19 cellular contexts compared by ENCODE assay signal in the genomic region with DNA sequence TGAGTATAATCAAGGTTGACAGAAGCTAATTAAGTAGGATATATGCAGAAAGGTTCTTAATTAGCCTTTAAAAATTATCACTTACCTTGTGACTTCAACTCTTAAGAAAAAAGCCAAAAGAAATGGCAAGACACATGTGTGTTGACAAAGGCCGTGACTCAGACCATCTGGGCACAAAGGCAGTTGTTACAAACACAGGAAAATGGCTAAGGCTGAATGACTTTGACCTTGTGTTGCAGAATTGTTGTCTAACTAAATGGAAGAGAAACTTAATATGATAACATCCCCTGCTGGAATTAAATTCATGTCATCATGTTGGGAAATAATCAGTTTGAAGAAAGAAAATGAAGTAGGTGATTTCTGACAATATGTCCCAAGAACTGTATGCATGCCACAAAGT.
DNase-seq lines count a peak whose midpoint lies in the region; ATAC-seq and TF ChIP-seq lines count a peak whose summit lies in the region.
"Had no signal": no experiment of that assay in that cellular context is flagged by ENCODE, and none has a peak within 500 bp of the region (broad histone marks: within the 10 kb centered on the region; RNA-seq: fewer than 3 reads in every experiment).

No MANE protein-coding gene starts in this region.

- TF ChIP-seq CTCF in AG10803 (conservative IDR thresholded peaks at IDR 0.05; ENCODE audit: low read length) (no peak), fibroblast of villous mesenchyme (IDR thresholded peaks at IDR 0.05; ENCODE audit: insufficient read depth, low read depth, low read length) (no peak), prostate gland (IDR thresholded peaks at IDR 0.05) (no peak)

- no peak overlapping the region for H2AFZ ChIP-seq in GM23248
- H2AFZ ChIP-seq: PC-9 had no signal

- TF ChIP-seq POLR2A in prostate gland (IDR thresholded peaks at IDR 0.05) = no peak

- H3K27me3 ChIP-seq in GM23248 (replicated peaks; ENCODE audit: insufficient read depth) (no peaks in the 10 kb centered on the region), prostate gland (replicated peaks; ENCODE audit: insufficient read depth) (no peaks in the 10 kb centered on the region)

- peak overlapping the region; percentile 51 for H3K27ac ChIP-seq in GM23248
- H3K27ac ChIP-seq in prostate gland = no peak overlapping the region
- H3K27ac ChIP-seq: PC-9 had no signal

- DNase-seq in AG10803 (ENCODE audit: low read depth) (peak; percentile 71), GM23248 (peak; percentile 89), RKO (ENCODE audit: low spot score) (peak; percentile 29), fibroblast of villous mesenchyme (ENCODE audit: low read depth) (peak; percentile 60), CD1c-positive myeloid dendritic cell (ENCODE audit: extremely low spot score) (no peak), prostate gland (ENCODE audit: low spot score) (no peak)
- no peak for DNase-seq in activated CD4-positive, alpha-beta T cell treated with anti-CD3 and anti-CD28 coated beads for 48 hours
- DNase-seq: activated CD4-positive, CD25-positive, alpha-beta regulatory T cell; activated CD8-positive, alpha-beta memory T cell treated with anti-CD3 and anti-CD28 coated beads, Interleukin-2, amount 50 U/mL, for 4 hours; activated naive CD4-positive, alpha-beta T cell treated with anti-CD3 and anti-CD28 coated beads, Interleukin-2, amount 50 U/mL, for 16 hours; AML-193; left colon; NCI-H1105; NCI-H226; PC-9; substantia nigra; T-cell had no signal

- H3K9me2 ChIP-seq in GM23248 (ENCODE audit: insufficient read depth) = no peaks in the 10 kb centered on the region

- no peaks in the 10 kb centered on the region for H3K9me3 ChIP-seq in GM23248 (ENCODE audit: low read depth)
- no peaks in the 10 kb centered on the region for H3K9me3 ChIP-seq in prostate gland

- H3K4me2 ChIP-seq in GM23248 (ENCODE audit: unreplicated experiment) = peak overlapping the region; percentile 64
- H3K4me2 ChIP-seq: PC-9 had no signal

- H3K9ac ChIP-seq in GM23248 = no peak overlapping the region

- intact Hi-C loops in prostate gland (cut with DNase I) = no loop called here

- no peaks in the 10 kb centered on the region for H4K20me1 ChIP-seq in GM23248 (ENCODE audit: insufficient read depth)

- no peak for ATAC-seq in GM21737 (IDR thresholded peaks at IDR 0.05; ENCODE audit: unreplicated experiment)
- ATAC-seq: GM12878, left colon, T-cell had no signal

- H3K36me3 ChIP-seq in GM23248 (ENCODE audit: low read depth) (no peaks in the 10 kb centered on the region), prostate gland (no peaks in the 10 kb centered on the region)

- H3K4me1 ChIP-seq in GM23248 (ENCODE audit: insufficient read depth) (peaks cover 26% of the 10 kb centered on the region), prostate gland (replicated peaks) (no peaks in the 10 kb centered on the region)

- no peaks in the 10 kb centered on the region for H3K79me2 ChIP-seq in GM23248 (ENCODE audit: insufficient read depth)

- H3K4me3 ChIP-seq in AG10803 (ENCODE audit: low read length) (no peak overlapping the region), GM23248 (no peak overlapping the region), fibroblast of villous mesenchyme (ENCODE audit: low read depth, low read length) (no peak overlapping the region), prostate gland (no peak overlapping the region)
- H3K4me3 ChIP-seq: GM12878, PC-9 had no signal

- in situ Hi-C loops in GM23248 (cut with MboI) = no loop called here

- WGBS in GM23248 (ENCODE audit: low coverage in 1 of 2, low lambda C conversion rate in 2 of 2, missing lambda C conversion rate in 2 of 2), 2 experiments = 0 to 3% methylated on average over 1 of the region's 1 CpG
- 78% methylated on average over 1 of the region's 1 CpG for WGBS in prostate gland

- H3F3A ChIP-seq in GM23248 (ENCODE audit: insufficient read depth) = peaks cover 24% of the 10 kb centered on the region

Comparison
In these comparisons a context has a peak if more than half of its experiments do, and no peak if none do; other contexts are left out.
1. DNase-seq: peak in AG10803 (single experiment), GM23248 (single experiment), RKO (single experiment) and fibroblast of villous mesenchyme (single experiment); none in activated CD4-positive, alpha-beta T cell treated with anti-CD3 and anti-CD28 coated beads for 48 hours (single experiment), CD1c-positive myeloid dendritic cell (single experiment) and prostate gland (single experiment).